In genomic region chr13:37382156-37382555, GRCh38 we compare ENCODE assay signal across 23 cellular contexts.
"Had no signal": no experiment of that assay in that cellular context is flagged by ENCODE, and none has a peak within 500 bp of the region (broad histone marks: within the 10 kb centered on the region; RNA-seq: fewer than 3 reads in every experiment).

No MANE protein-coding gene starts in this region.

- H3K36me3 ChIP-seq: lower lobe of right lung, prostate gland, thyroid gland, upper lobe of right lung had no signal

- H3K27ac ChIP-seq: body of pancreas, foreskin keratinocyte, lower lobe of right lung, prostate gland, thyroid gland, upper lobe of right lung had no signal

- H3K27me3 ChIP-seq: body of pancreas, foreskin keratinocyte, thyroid gland, upper lobe of right lung had no signal

- ATAC-seq: body of pancreas; foreskin keratinocyte; lower lobe of right lung; naive thymus-derived CD4-positive, alpha-beta T cell; upper lobe of right lung; WTC11 had no signal

- DNase-seq: activated CD4-positive, alpha-beta memory T cell treated with anti-CD3 and anti-CD28 coated beads for 36 hours; activated CD4-positive, alpha-beta T cell treated with anti-CD3 and anti-CD28 coated beads for 4 hours; activated naive CD4-positive, alpha-beta T cell treated with Interleukin-2 at 50 U/mL for 16 hours; activated naive CD8-positive, alpha-beta T cell treated with anti-CD3 and anti-CD28 coated beads for 36 hours; activated T-cell treated with anti-CD3 and anti-CD28 coated beads, Interleukin-2, amount 50 U/mL, for 48 hours; amniotic stem cell; body of pancreas; dermis blood vessel endothelial cell; effector CD8-positive, alpha-beta T cell; erythroblast; foreskin keratinocyte; kidney; lower lobe of right lung; naive thymus-derived CD4-positive, alpha-beta T cell; occipital lobe; stimulated activated CD4-positive, alpha-beta T cell treated with anti-CD3 and anti-CD28 coated beads, Interleukin-12 subunit alpha, Interleukin-12 subunit beta, amount 100 ng/mL, for 4 hours; stimulated activated CD4-positive, alpha-beta T cell treated with anti-CD3 and anti-CD28 coated beads, Interleukin-4, amount 100 ng/mL, for 4 hours; substantia nigra; T1000; thyroid gland; upper lobe of right lung had no signal

- H3K4me3 ChIP-seq: body of pancreas, lower lobe of right lung, prostate gland, thyroid gland, upper lobe of right lung had no signal

- H3K9me3 ChIP-seq: body of pancreas, lower lobe of right lung, prostate gland, thyroid gland, upper lobe of right lung had no signal

- H3K4me1 ChIP-seq: body of pancreas, foreskin keratinocyte, lower lobe of right lung, prostate gland, thyroid gland, upper lobe of right lung had no signal

- FAIRE-seq: kidney had no signal
